9 cellular contexts compared by ENCODE assay signal in the genomic region with DNA sequence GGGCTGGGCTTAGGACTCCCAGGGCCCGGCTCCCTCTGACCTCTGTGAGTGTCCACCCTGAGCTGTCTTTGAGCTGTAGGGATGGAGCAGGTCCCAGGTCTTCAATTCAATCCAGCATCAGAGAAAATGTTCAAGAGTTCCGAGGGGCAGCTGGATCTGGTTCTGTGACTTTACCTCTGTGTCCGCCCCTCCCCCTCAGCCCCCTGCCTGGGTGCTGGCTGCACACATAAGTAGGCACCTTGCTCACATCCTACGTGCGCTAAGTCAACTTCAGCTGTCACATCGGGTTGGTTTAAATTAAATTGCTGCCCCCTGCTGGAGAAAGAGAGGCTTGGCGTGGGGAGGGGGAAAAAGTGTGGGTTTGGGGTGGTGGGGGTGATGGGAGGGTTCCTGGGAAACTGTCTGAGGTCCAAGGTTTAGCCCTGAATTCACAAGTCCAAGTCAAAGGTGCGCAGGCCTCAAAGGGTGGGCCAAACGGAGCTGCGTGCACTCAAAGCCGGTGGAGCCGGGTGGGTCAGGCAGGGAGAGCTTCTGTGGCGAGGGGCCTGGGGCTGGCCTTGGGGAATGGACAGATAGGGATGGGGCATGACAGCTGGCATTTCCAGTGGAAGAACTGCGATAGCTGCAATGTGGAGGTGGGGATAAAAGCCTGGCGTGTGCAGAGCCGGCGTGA. TPM values are rescaled to one million over a fixed set of nuclear protein-coding genes. Genes with fewer than 3 reads are reported as not detected.
A peak's percentile ranks its signal among the peaks of the same experiment; 100 is the strongest.
DNase-seq lines count a peak whose midpoint lies in the region; ATAC-seq and TF ChIP-seq lines count a peak whose summit lies in the region.
"Had no signal": no experiment of that assay in that cellular context is flagged by ENCODE, and none has a peak within 500 bp of the region (broad histone marks: within the 10 kb centered on the region; RNA-seq: fewer than 3 reads in every experiment).

No MANE protein-coding gene starts in this region.

- H3K36me3 ChIP-seq in left lung (no peaks in the 10 kb centered on the region), gastroesophageal sphincter (no peaks in the 10 kb centered on the region)

- DNase-seq in AG09319 (ENCODE audit: extremely low read depth, low read depth), result no peak
- peak; percentile 42 for DNase-seq in GM13977 (ENCODE audit: low spot score)
- DNase-seq in left lung, result no peak
- DNase-seq in KG1 (lab: John Stamatoyannopoulos, UW), result no peak
- no peak for DNase-seq in midbrain (lab: John Stamatoyannopoulos, UW)
- DNase-seq: stimulated activated CD4-positive, alpha-beta T cell treated with anti-CD3 and anti-CD28 coated beads, Interleukin-1b, Interleukin-23, amount 100 ng/mL, for 48 hours had no signal

- in situ Hi-C loops in GM13977 (cut with MboI; ENCODE audit: low pct_unique_long_range_greater_than_20kb, low sequenced_read_pairs, unreplicated experiment), result no loop called here

- H3K27me3 ChIP-seq in left lung (peaks cover 0 to 32% of the 10 kb centered on the region in 2 donors), gastroesophageal sphincter (peaks cover 65% of the 10 kb centered on the region)

- no peak for TF ChIP-seq EP300 in gastroesophageal sphincter (IDR thresholded peaks at IDR 0.05)

- H3K4me1 ChIP-seq in left lung, result no peaks in the 10 kb centered on the region
- no peaks in the 10 kb centered on the region for H3K4me1 ChIP-seq in gastroesophageal sphincter

- intact Hi-C loops in left lung (cut with DNase I), result no loop called here

- H3K9me3 ChIP-seq in left lung (no peaks in the 10 kb centered on the region), gastroesophageal sphincter (no peaks in the 10 kb centered on the region)

- H3K4me3 ChIP-seq in WI38 (ENCODE audit: low read depth, low read length) (no peak overlapping the region), left lung (no peak overlapping the region), gastroesophageal sphincter (no peak overlapping the region)

- H3K27ac ChIP-seq in left lung (no peak overlapping the region), gastroesophageal sphincter (no peak overlapping the region)

- TF ChIP-seq CTCF in AG09319 (IDR thresholded peaks at IDR 0.05; ENCODE audit: low read depth, low read length) (peak; percentile 50), GM13977 (IDR thresholded peaks at IDR 0.05; ENCODE audit: extremely low read depth, insufficient read depth, missing control alignments) (peak; percentile 59), WI38 (IDR thresholded peaks at IDR 0.05; ENCODE audit: low read depth, low read length) (peak; percentile 59), left lung (IDR thresholded peaks at IDR 0.05) (peak; percentile 34 to 36), gastroesophageal sphincter (IDR thresholded peaks at IDR 0.05) (peak in 1 of 4 experiments; percentile 48)

- 44 to 49% methylated on average over 5 to 11 of the region's 17 CpGs for WGBS in gastroesophageal sphincter (ENCODE audit: low coverage in 1 of 2), 2 donors

- no peak for TF ChIP-seq POLR2A in gastroesophageal sphincter (IDR thresholded peaks at IDR 0.05)

- ATAC-seq in left lung (peak; percentile 53), gastroesophageal sphincter (no peak), GM19452 (IDR thresholded peaks at IDR 0.05; ENCODE audit: unreplicated experiment) (no peak)

RNA-seq across cellular contexts. Expression of gene WFDC5, which starts 3.0 kb away (rescaled TPM):
- total RNA-seq in left lung (under 1 TPM; 0.32 to 0.37 TPM), gastroesophageal sphincter (not detected)

RNA-seq across cellular contexts. Expression of gene KCNS1, which starts 11.0 kb away (rescaled TPM):
- total RNA-seq in left lung (under 1 TPM; 0.97 to 0.99 TPM), gastroesophageal sphincter (not detected)

RNA-seq across cellular contexts. Expression of gene WFDC12, which starts 12.3 kb away (rescaled TPM):
- total RNA-seq in left lung, result under 1 TPM; 0.44 to 0.73 TPM
- total RNA-seq in gastroesophageal sphincter, result not detected
